Comparison of ENCODE assay signal across 2 cellular contexts in the genomic region with DNA sequence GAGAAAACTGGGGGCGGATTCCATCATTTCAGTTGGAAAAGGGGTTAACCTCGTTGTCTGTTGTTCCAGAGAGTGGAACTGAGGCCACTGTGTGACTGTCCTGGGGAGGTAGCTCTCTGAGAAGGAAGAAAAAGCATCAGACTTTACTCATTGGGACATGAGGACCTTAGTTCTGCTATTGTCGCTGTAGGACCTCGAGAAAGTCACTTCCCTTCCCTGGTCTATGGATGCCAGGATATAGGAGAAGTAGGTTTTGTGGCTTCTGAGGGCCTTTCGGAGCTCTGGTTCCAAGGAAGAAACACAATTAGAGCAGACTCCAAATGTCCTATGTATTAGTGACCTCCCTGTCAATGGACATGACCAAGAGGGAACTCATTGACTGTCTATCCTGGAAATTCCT.
TF ChIP-seq lines count a peak whose summit lies in the region.

No MANE protein-coding gene starts in this region.

TF ChIP-seq in IMR-90, 13 proteins besides CTCF, POLR2A, EP300 and RAD21:
- TF ChIP-seq MAFK (IDR thresholded peaks at IDR 0.05; ENCODE audit: low read depth, low read length) (no peak), FOS (IDR thresholded peaks at IDR 0.05; ENCODE audit: low read depth, low read length) (no peak), SMC3 (IDR thresholded peaks at IDR 0.05; ENCODE audit: low read depth, low read length) (no peak), CHD1 (IDR thresholded peaks at IDR 0.05; ENCODE audit: low read depth, low read length) (no peak), MXI1 (IDR thresholded peaks at IDR 0.05; ENCODE audit: borderline replicate concordance, low read depth, low read length) (no peak), BHLHE40 (IDR thresholded peaks at IDR 0.05; ENCODE audit: low read depth, low read length) (no peak), MAZ (IDR thresholded peaks at IDR 0.05; ENCODE audit: borderline replicate concordance, low read depth, low read length) (no peak), RCOR1 (IDR thresholded peaks at IDR 0.05; ENCODE audit: insufficient replicate concordance, low read length) (no peak), CEBPB (IDR thresholded peaks at IDR 0.05; ENCODE audit: low read depth, low read length) (no peak), RFX5 (IDR thresholded peaks at IDR 0.05; ENCODE audit: low read depth, low read length) (no peak)
- TF ChIP-seq, protein P1, sequence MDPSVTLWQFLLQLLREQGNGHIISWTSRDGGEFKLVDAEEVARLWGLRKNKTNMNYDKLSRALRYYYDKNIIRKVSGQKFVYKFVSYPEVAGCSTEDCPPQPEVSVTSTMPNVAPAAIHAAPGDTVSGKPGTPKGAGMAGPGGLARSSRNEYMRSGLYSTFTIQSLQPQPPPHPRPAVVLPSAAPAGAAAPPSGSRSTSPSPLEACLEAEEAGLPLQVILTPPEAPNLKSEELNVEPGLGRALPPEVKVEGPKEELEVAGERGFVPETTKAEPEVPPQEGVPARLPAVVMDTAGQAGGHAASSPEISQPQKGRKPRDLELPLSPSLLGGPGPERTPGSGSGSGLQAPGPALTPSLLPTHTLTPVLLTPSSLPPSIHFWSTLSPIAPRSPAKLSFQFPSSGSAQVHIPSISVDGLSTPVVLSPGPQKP (IDR thresholded peaks at IDR 0.05; ENCODE audit: borderline replicate concordance, low read depth, low read length): no peak
- TF ChIP-seq, protein P2, sequence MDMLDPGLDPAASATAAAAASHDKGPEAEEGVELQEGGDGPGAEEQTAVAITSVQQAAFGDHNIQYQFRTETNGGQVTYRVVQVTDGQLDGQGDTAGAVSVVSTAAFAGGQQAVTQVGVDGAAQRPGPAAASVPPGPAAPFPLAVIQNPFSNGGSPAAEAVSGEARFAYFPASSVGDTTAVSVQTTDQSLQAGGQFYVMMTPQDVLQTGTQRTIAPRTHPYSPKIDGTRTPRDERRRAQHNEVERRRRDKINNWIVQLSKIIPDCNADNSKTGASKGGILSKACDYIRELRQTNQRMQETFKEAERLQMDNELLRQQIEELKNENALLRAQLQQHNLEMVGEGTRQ (IDR thresholded peaks at IDR 0.05; ENCODE audit: low read depth, low read length): no peak
TF ChIP-seq in IMR-90: peak in this region for 0.

TF ChIP-seq in HepG2, 621 proteins besides CTCF, POLR2A, EP300 and RAD21:
- TF ChIP-seq DNMT1 (CRISPR knock-in tag; IDR thresholded peaks at IDR 0.05): no peak
- no peak for TF ChIP-seq TCF7L2 (IDR thresholded peaks at IDR 0.05; ENCODE audit: low read depth, low read length)
- no peak for TF ChIP-seq NR3C1 (CRISPR knock-in tag; IDR thresholded peaks at IDR 0.05)
- TF ChIP-seq ZNF121 (CRISPR knock-in tag; IDR thresholded peaks at IDR 0.05): no peak
- no peak for TF ChIP-seq MEF2D (CRISPR knock-in tag; IDR thresholded peaks at IDR 0.05)
- TF ChIP-seq, protein P3, sequence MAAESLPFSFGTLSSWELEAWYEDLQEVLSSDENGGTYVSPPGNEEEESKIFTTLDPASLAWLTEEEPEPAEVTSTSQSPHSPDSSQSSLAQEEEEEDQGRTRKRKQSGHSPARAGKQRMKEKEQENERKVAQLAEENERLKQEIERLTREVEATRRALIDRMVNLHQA (CRISPR knock-in tag; IDR thresholded peaks at IDR 0.05): no peak
- TF ChIP-seq RARA (CRISPR knock-in tag; IDR thresholded peaks at IDR 0.05): no peak
- TF ChIP-seq ATF1 (CRISPR knock-in tag; IDR thresholded peaks at IDR 0.05): no peak
- TF ChIP-seq SIX1 (CRISPR knock-in tag; IDR thresholded peaks at IDR 0.05; ENCODE audit: borderline replicate concordance): no peak
- TF ChIP-seq ZSCAN20 (CRISPR knock-in tag; IDR thresholded peaks at IDR 0.05; ENCODE audit: borderline replicate concordance): no peak
- no peak for TF ChIP-seq ZNF292 (CRISPR knock-in tag; IDR thresholded peaks at IDR 0.05; ENCODE audit: borderline replicate concordance, low read depth)
- TF ChIP-seq GATAD2A (CRISPR knock-in tag; IDR thresholded peaks at IDR 0.05): no peak
- TF ChIP-seq SMARCE1 (IDR thresholded peaks at IDR 0.05; ENCODE audit: borderline replicate concordance): no peak
- TF ChIP-seq, protein P4, sequence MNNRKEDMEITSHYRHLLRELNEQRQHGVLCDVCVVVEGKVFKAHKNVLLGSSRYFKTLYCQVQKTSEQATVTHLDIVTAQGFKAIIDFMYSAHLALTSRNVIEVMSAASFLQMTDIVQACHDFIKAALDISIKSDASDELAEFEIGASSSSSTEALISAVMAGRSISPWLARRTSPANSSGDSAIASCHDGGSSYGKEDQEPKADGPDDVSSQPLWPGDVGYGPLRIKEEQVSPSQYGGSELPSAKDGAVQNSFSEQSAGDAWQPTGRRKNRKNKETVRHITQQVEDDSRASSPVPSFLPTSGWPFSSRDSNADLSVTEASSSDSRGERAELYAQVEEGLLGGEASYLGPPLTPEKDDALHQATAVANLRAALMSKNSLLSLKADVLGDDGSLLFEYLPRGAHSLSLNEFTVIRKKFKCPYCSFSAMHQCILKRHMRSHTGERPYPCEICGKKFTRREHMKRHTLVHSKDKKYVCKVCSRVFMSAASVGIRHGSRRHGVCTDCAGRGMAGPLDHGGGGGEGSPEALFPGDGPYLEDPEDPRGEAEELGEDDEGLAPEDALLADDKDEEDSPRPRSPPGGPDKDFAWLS (CRISPR knock-in tag; IDR thresholded peaks at IDR 0.05; ENCODE audit: borderline replicate concordance): no peak
- TF ChIP-seq MBD4 (IDR thresholded peaks at IDR 0.05; ENCODE audit: borderline replicate concordance, low read length): no peak
- TF ChIP-seq MBNL3 (CRISPR knock-in tag; conservative IDR thresholded peaks at IDR 0.05): no peak
TF ChIP-seq in HepG2: peak in this region for 0.
